ENCODE assay signal across 8 cellular contexts in the genomic region with DNA sequence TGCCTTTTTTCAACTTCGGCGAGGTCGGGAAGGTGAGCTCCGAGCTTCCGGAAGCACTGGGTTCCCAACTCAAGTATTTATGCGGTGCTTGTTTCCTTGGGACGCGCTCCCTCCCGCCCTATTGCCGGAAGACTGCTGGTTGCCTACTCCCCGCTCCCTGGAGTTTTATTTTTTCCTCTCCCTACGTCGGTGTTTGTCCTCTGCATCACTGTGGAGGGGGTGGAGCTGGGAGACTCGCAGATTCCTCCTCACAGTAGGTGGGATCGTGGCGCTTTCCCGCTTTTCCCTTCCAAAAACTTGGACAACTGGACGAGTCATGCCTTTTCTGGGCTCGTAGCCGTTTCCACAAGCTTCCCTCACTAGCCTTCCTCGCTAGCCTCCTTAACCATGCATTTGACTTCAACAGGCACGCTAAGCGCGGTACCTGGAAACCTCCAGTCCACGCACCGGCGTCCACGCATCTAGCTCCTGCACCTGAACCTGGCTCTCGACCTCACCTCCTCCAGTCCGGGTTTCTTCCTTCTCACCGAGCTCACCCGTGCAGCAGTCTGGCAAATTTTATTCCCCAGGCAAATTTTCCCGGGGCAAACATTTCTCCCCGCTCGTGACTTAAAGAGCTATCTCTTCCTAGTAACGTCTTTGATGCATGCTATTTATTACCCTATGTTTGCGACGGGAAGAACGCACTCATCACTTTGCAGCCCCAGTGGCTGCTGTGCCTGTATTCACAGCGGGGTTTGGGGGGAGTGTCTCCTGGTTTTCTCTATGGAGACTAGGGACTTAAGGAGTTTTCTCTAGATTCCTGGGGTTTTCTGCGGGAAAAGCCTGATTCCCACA. TPM values are rescaled to one million over a fixed set of nuclear protein-coding genes. Genes with fewer than 3 reads are reported as not detected.
DNase-seq lines count a peak whose midpoint lies in the region; ATAC-seq and TF ChIP-seq lines count a peak whose summit lies in the region.

Gene AVPR1A, minus strand, starts transcription at position 141 of the 837 bp plus-strand sequence. CDS start 365 bp downstream, outside the sequence.

- peak; percentile 1 for DNase-seq in stimulated activated CD4-positive, alpha-beta T cell treated with anti-CD3 and anti-CD28 coated beads, Interleukin-15, amount 100 ng/mL, for 24 hours
- DNase-seq in stimulated activated CD4-positive, alpha-beta T cell treated with anti-CD3 and anti-CD28 coated beads, Interleukin-2, amount 100 ng/mL, for 24 hours: no peak
- DNase-seq in adrenal gland: peak; percentile 16 to 84 (median 68)
- no peak for DNase-seq in stimulated activated naive B cell treated with anti-CD40 and anti-IgM and Interleukin-4, amounts not matched to agents 10 μg/mL and 1 μg/mL and 100 μg/mL, for 72 hours
- no peak for DNase-seq in G401 (ENCODE audit: low spot score)

- no peaks in the 10 kb centered on the region for H3K9me3 ChIP-seq in adrenal gland (replicated peaks in 1 of 3)
- peaks cover 5% of the 10 kb centered on the region; the same call in 1 of the 2 replicates for H3K9me3 ChIP-seq in iPS-20b (ENCODE audit: insufficient read depth, low read depth, low read length)

- 0 to 1% (median 1%) methylated on average over 37 to 41 of the region's 41 CpGs for WGBS in adrenal gland, 4 donors

- H3K4me1 ChIP-seq in adrenal gland (replicated peaks in 1 of 2) (peaks cover 7 to 10% of the 10 kb centered on the region in 2 donors), iPS-20b (ENCODE audit: insufficient read depth, low read length) (no peaks in the 10 kb centered on the region)

- H3K4me3 Mint-ChIP-seq in stimulated activated naive B cell treated with anti-CD40 and anti-IgM and Interleukin-4, amounts not matched to agents 10 μg/mL and 1 μg/mL and 100 μg/mL, for 72 hours: peak within 1 kb of the TSS; percentile 34 to 48

- peaks cover 7 to 13% of the 10 kb centered on the region in 2 donors for H3K36me3 Mint-ChIP-seq in stimulated activated naive B cell treated with anti-CD40 and anti-IgM and Interleukin-4, amounts not matched to agents 10 μg/mL and 1 μg/mL and 100 μg/mL, for 72 hours

- peak within 1 kb of the TSS; percentile 34 to 60 (median 39) for H3K4me3 ChIP-seq in adrenal gland
- peak within 1 kb of the TSS; percentile 83 for H3K4me3 ChIP-seq in iPS-20b (ENCODE audit: low read length)

- in situ Hi-C loops in G401 (cut with HindIII; ENCODE audit: low sequenced_read_pairs): no loop called here

- no peak for ATAC-seq in stimulated activated naive B cell treated with anti-CD40 and anti-IgM and Interleukin-4, amounts not matched to agents 10 μg/mL and 1 μg/mL and 100 μg/mL, for 72 hours (replicated peaks)
- no peak for ATAC-seq in GM18519 (IDR thresholded peaks at IDR 0.05; ENCODE audit: low FRiP score, unreplicated experiment)
- ATAC-seq in GM21619 (IDR thresholded peaks at IDR 0.05; ENCODE audit: unreplicated experiment): no peak

- peak within 1 kb of the TSS; percentile 82 for H3K27ac Mint-ChIP-seq in stimulated activated naive B cell treated with anti-CD40 and anti-IgM and Interleukin-4, amounts not matched to agents 10 μg/mL and 1 μg/mL and 100 μg/mL, for 72 hours

- H3K9me3 Mint-ChIP-seq in stimulated activated naive B cell treated with anti-CD40 and anti-IgM and Interleukin-4, amounts not matched to agents 10 μg/mL and 1 μg/mL and 100 μg/mL, for 72 hours: peaks cover 2 to 10% of the 10 kb centered on the region in 2 donors

- peak; percentile 14 to 74 for TF ChIP-seq POLR2A in adrenal gland (IDR thresholded peaks at IDR 0.05)

- H3K27me3 ChIP-seq in adrenal gland (peaks cover 4% of the 10 kb centered on the region), iPS-20b (ENCODE audit: insufficient read depth, low read length) (peaks cover 65% of the 10 kb centered on the region)

- H3K9ac ChIP-seq in iPS-20b (ENCODE audit: low read depth, low read length): peak within 1 kb of the TSS; percentile 40; the same call in 1 of the 2 replicates

- intact Hi-C loops in adrenal gland (cut with DNase I): loop anchor here in 1 of 2 donors (5.0 kb wide), 2 partner anchors 49 to 126 kb away; no protein-coding TSS in a partner anchor

- H3K36me3 ChIP-seq in adrenal gland (replicated peaks in 1 of 2) (no peaks in the 10 kb centered on the region), iPS-20b (ENCODE audit: insufficient read depth, low read depth, low read length) (no peaks in the 10 kb centered on the region)

- peaks cover 47 to 65% of the 10 kb centered on the region in 2 donors for H3K27me3 Mint-ChIP-seq in stimulated activated naive B cell treated with anti-CD40 and anti-IgM and Interleukin-4, amounts not matched to agents 10 μg/mL and 1 μg/mL and 100 μg/mL, for 72 hours

- H3K4me1 Mint-ChIP-seq in stimulated activated naive B cell treated with anti-CD40 and anti-IgM and Interleukin-4, amounts not matched to agents 10 μg/mL and 1 μg/mL and 100 μg/mL, for 72 hours: peaks cover 11 to 25% of the 10 kb centered on the region in 2 donors

- H3K27ac ChIP-seq in adrenal gland (peak within 1 kb of the TSS in 4 of 5 donors; percentile 9 to 64 (median 52)), iPS-20b (ENCODE audit: low read length) (no peak within 1 kb of the TSS)

- no peak for TF ChIP-seq CTCF in adrenal gland (IDR thresholded peaks at IDR 0.05)

RNA-seq across cellular contexts. Expression of gene AVPR1A, which starts in this region (rescaled TPM):
- total RNA-seq in adrenal gland: 100 to 1,000 TPM in 7 of 8 donors, 10 to 100 TPM in 1; 30.2 to 273 (median 162) TPM
- 10 to 100 TPM in 1 of 3 donors, 1 to 10 TPM in 2; 1.9 to 44.4 (median 6.5) TPM for polyA plus RNA-seq in adrenal gland
- total RNA-seq in G401 (2014; rRNA removed; shearing (Covaris generic)): 0.03 TPM in 1 of 2 replicates, not detected in the other

Comparison
In these comparisons a context has a peak if more than half of its experiments do, and no peak if none do; other contexts are left out.
1. RNA of gene AVPR1A (total RNA-seq): 30.2 to 273 TPM in adrenal gland; 0.03 TPM in G401; every median in the first group is over 10 times any median in the second.
2. DNase-seq: peak in stimulated activated CD4-positive, alpha-beta T cell treated with anti-CD3 and anti-CD28 coated beads, Interleukin-15, amount 100 ng/mL, for 24 hours (single experiment) and adrenal gland (7 of 7); none in stimulated activated CD4-positive, alpha-beta T cell treated with anti-CD3 and anti-CD28 coated beads, Interleukin-2, amount 100 ng/mL, for 24 hours (0 of 2), stimulated activated naive B cell treated with anti-CD40 and anti-IgM and Interleukin-4, amounts not matched to agents 10 μg/mL and 1 μg/mL and 100 μg/mL, for 72 hours (single experiment) and G401 (single experiment).